ENCODE assay signal across 17 cellular contexts in genomic region chr13:25738797-25739196, GRCh38.
DNase-seq lines count a peak whose midpoint lies in the region; ATAC-seq, FAIRE-seq and TF ChIP-seq lines count a peak whose summit lies in the region.
"Had no signal": no experiment of that assay in that cellular context is flagged by ENCODE, and none has a peak within 500 bp of the region (broad histone marks: within the 10 kb centered on the region; RNA-seq: fewer than 3 reads in every experiment).

No MANE protein-coding gene starts in this region.

- H3K27ac ChIP-seq in SK-N-MC (peak overlapping the region; percentile 72), HepG2 (ENCODE audit: extremely low read length, insufficient read depth, low read length) (no peak overlapping the region), smooth muscle cell (ENCODE audit: low read depth) (peak overlapping the region; percentile 72), H9 (ENCODE audit: insufficient read length, low read depth, low read length) (no peak overlapping the region)
- H3K27ac ChIP-seq: upper lobe of right lung had no signal

- H3K4me2 ChIP-seq in HepG2 (ENCODE audit: low read depth, low read length) (no peak overlapping the region), smooth muscle cell (peak overlapping the region; percentile 45), H9 (ENCODE audit: insufficient read depth, insufficient read length, low read length) (no peak overlapping the region)

- H3F3A ChIP-seq in smooth muscle cell (ENCODE audit: low read depth): no peaks in the 10 kb centered on the region

- TF ChIP-seq EP300 in HepG2 (IDR thresholded peaks at IDR 0.05; ENCODE audit: low read depth in 2 of 2, low read length in 2 of 2) (no peak), HepG2 (CRISPR knock-in tag; IDR thresholded peaks at IDR 0.05; ENCODE audit: borderline replicate concordance) (no peak)

- no peak overlapping the region for H2BK20ac ChIP-seq in H9 (ENCODE audit: low read depth, low read length, poor library complexity, severe bottlenecking)

- no peak overlapping the region for H2BK120ac ChIP-seq in H9 (ENCODE audit: low read depth, low read length, poor library complexity, severe bottlenecking)

- no peaks in the 10 kb centered on the region for H3K36me3 ChIP-seq in SK-N-MC (ENCODE audit: insufficient read depth, low read length)
- no peaks in the 10 kb centered on the region for H3K36me3 ChIP-seq in HepG2 (replicated peaks in 1 of 2; ENCODE audit: control insufficient read depth in 1 of 2, insufficient read depth in 2 of 2, low read length in 2 of 2)
- no peaks in the 10 kb centered on the region for H3K36me3 ChIP-seq in smooth muscle cell (ENCODE audit: low read depth)
- H3K36me3 ChIP-seq: stomach, upper lobe of right lung had no signal

- H3K4me1 Mint-ChIP-seq in H9: peaks cover 13 to 14% of the 10 kb centered on the region in 2 experiments

- WGBS in HepG2 (ENCODE audit: low lambda C conversion rate): 1% methylated on average over 3 of the region's 3 CpGs
- WGBS in smooth muscle cell (ENCODE audit: low lambda C conversion rate): 45% methylated on average over 3 of the region's 3 CpGs
- no CpG with 5 or more reads among the region's 3 CpGs for WGBS in H9 (ENCODE audit: extremely low coverage, insufficient read length, low lambda C conversion rate)

- intact Hi-C loops in HepG2 (cut with micrococcal nuclease; ENCODE audit: unreplicated experiment): no loop called here

- H4K20me1 ChIP-seq in HepG2 (ENCODE audit: insufficient read depth, low read length): no peaks in the 10 kb centered on the region
- H4K20me1 ChIP-seq in smooth muscle cell (ENCODE audit: low read depth): no peaks in the 10 kb centered on the region
- H4K20me1 ChIP-seq in H9 (ENCODE audit: control insufficient read depth, insufficient read depth, insufficient read length): no peaks in the 10 kb centered on the region

- H3K4me3 Mint-ChIP-seq in H9: no peak overlapping the region
- H3K4me3 Mint-ChIP-seq: activated naive CD8-positive, alpha-beta T cell treated with anti-CD3 and anti-CD28 coated beads, Interleukin-2, amount 50 U/mL, for 24 hours; CD4-positive, CD25-positive, alpha-beta regulatory T cell had no signal

- no peak overlapping the region for H2BK12ac ChIP-seq in H9 (ENCODE audit: insufficient read length, low read depth, low read length)

- no peaks in the 10 kb centered on the region for H3K79me1 ChIP-seq in H9 (ENCODE audit: insufficient read depth, low read depth, low read length, poor library complexity, severe bottlenecking)

- TF ChIP-seq CTCF in HepG2 (CRISPR knock-in tag; IDR thresholded peaks at IDR 0.05) (no peak), smooth muscle cell (IDR thresholded peaks at IDR 0.05; ENCODE audit: borderline replicate concordance, insufficient read depth, poor library complexity, severe bottlenecking) (no peak), H9 (conservative IDR thresholded peaks at IDR 0.05) (no peak)

- no peak overlapping the region for H2AK5ac ChIP-seq in H9 (ENCODE audit: insufficient read length, low read length)

- H3K4me1 ChIP-seq in HepG2 (ENCODE audit: insufficient read depth, low read length) (no peaks in the 10 kb centered on the region), smooth muscle cell (ENCODE audit: low read depth) (peaks cover 11% of the 10 kb centered on the region), H9 (ENCODE audit: insufficient read depth, low read length) (no peaks in the 10 kb centered on the region; the same call in 1 of the 2 replicates)

- H3K14ac ChIP-seq in H9 (ENCODE audit: insufficient read depth, low read length): no peak overlapping the region

- no peak overlapping the region for H3K23ac ChIP-seq in H9 (ENCODE audit: insufficient read length, low read depth, low read length)

- in situ Hi-C loops in HepG2 (cut with HindIII; ENCODE audit: extremely low pct_ligation_motif_present, low pct_unique_long_range_greater_than_20kb): no loop called here

- no peak overlapping the region for H4K8ac ChIP-seq in H9 (replicated peaks; ENCODE audit: insufficient read length, low read depth, low read length)

- H4K5ac ChIP-seq in H9 (ENCODE audit: insufficient read length, low read depth, low read length): no peak overlapping the region

- H3K79me2 ChIP-seq in HepG2 (ENCODE audit: insufficient read depth, low read length): no peaks in the 10 kb centered on the region
- H3K79me2 ChIP-seq in smooth muscle cell (ENCODE audit: low read depth): no peaks in the 10 kb centered on the region
- H3K79me2 ChIP-seq in H9 (ENCODE audit: insufficient read depth, low read length): no peaks in the 10 kb centered on the region

- DNase-seq in SHP77 (lab: John Stamatoyannopoulos, UW) (peak; percentile 4 to 24), SHP77 treated with DMSO at 0.1 percent for 48 hours (lab: John Stamatoyannopoulos, UW) (no peak), SK-N-MC (ENCODE audit: low read depth, low spot score) (no peak), HepG2 (ENCODE audit: low spot score) (no peak), smooth muscle cell (lab: John Stamatoyannopoulos, UW; ENCODE audit: unreplicated experiment) (no peak), activated gamma-delta T cell (lab: John Stamatoyannopoulos, UW) (no peak), H9 (no peak)
- DNase-seq: activated naive CD8-positive, alpha-beta T cell treated with anti-CD3 and anti-CD28 coated beads, Interleukin-2, amount 50 U/mL, for 24 hours; CD4-positive, CD25-positive, alpha-beta regulatory T cell; central memory CD4-positive, alpha-beta T cell; left ventricle myocardium superior; posterior cingulate gyrus; stimulated activated CD4-positive, alpha-beta T cell treated with anti-CD3 and anti-CD28 coated beads, Interleukin-2, amount 100 ng/mL, for 48 hours; upper lobe of right lung had no signal

- H3K27ac Mint-ChIP-seq in H9: no peak overlapping the region
- H3K27ac Mint-ChIP-seq: activated naive CD8-positive, alpha-beta T cell treated with anti-CD3 and anti-CD28 coated beads, Interleukin-2, amount 50 U/mL, for 24 hours had no signal

- H3T11ph ChIP-seq in H9 (ENCODE audit: low read length): no peak overlapping the region

- no peak for ATAC-seq in HepG2
- no peak for ATAC-seq in HG02852 (IDR thresholded peaks at IDR 0.05; ENCODE audit: unreplicated experiment)
- ATAC-seq: activated naive CD8-positive, alpha-beta T cell treated with anti-CD3 and anti-CD28 coated beads, Interleukin-2, amount 50 U/mL, for 24 hours; esophagus mucosa; left ventricle myocardium superior; upper lobe of right lung had no signal

- H3K4ac ChIP-seq in H9 (ENCODE audit: low read depth, low read length): no peak overlapping the region

- H3K27me3 ChIP-seq in HepG2 (ENCODE audit: control insufficient read depth in 1 of 2, insufficient read depth in 2 of 2, low read length in 2 of 2): peaks cover 0 to 1% of the 10 kb centered on the region in 2 experiments; a peak in 1 of 5 replicates
- H3K27me3 ChIP-seq in smooth muscle cell (ENCODE audit: low read depth): no peaks in the 10 kb centered on the region
- H3K27me3 ChIP-seq in H9 (ENCODE audit: insufficient read depth, low read length): no peaks in the 10 kb centered on the region
- H3K27me3 ChIP-seq: stomach, upper lobe of right lung had no signal

- no peak for TF ChIP-seq POLR2A in HepG2 (IDR thresholded peaks at IDR 0.05; ENCODE audit: insufficient read depth in 1 of 2, low read depth in 2 of 2, low read length in 2 of 2)

- H3K36me3 Mint-ChIP-seq in H9 (ENCODE audit: insufficient read depth in 1 of 3, low read depth in 3 of 3): no peaks in the 10 kb centered on the region
- H3K36me3 Mint-ChIP-seq: CD4-positive, CD25-positive, alpha-beta regulatory T cell had no signal

- no peak overlapping the region for H3K9ac ChIP-seq in SK-N-MC (ENCODE audit: insufficient read length)
- H3K9ac ChIP-seq in HepG2 (ENCODE audit: insufficient read depth, low read depth, low read length): no peak overlapping the region
- no peak overlapping the region for H3K9ac ChIP-seq in smooth muscle cell (ENCODE audit: low read depth)
- no peak overlapping the region for H3K9ac ChIP-seq in H9 (ENCODE audit: extremely low read depth, insufficient read length, low read length)

- H3K18ac ChIP-seq in H9 (ENCODE audit: insufficient read length, low read depth, low read length): no peak overlapping the region

- no peak overlapping the region for H3K56ac ChIP-seq in H9 (ENCODE audit: insufficient read length, low read depth, low read length)

- TF ChIP-seq RAD21 in HepG2 (CRISPR knock-in tag; IDR thresholded peaks at IDR 0.05): no peak

- H3K9me3 Mint-ChIP-seq in H9: no peaks in the 10 kb centered on the region
- H3K9me3 Mint-ChIP-seq: activated naive CD8-positive, alpha-beta T cell treated with anti-CD3 and anti-CD28 coated beads, Interleukin-2, amount 50 U/mL, for 24 hours had no signal

- no peak overlapping the region for H4K91ac ChIP-seq in H9 (ENCODE audit: insufficient read length, low read depth, low read length)

- CTCF ChIA-PET in HepG2 (lab: Yijun Ruan, JAX; ENCODE audit: low intra/inter-chr PET ratio, low total read pairs): no interaction called here

- no peaks in the 10 kb centered on the region for H3K9me3 ChIP-seq in SK-N-MC (ENCODE audit: low read depth, low read length)
- no peaks in the 10 kb centered on the region for H3K9me3 ChIP-seq in HepG2 (ENCODE audit: low read length)
- H3K9me3 ChIP-seq in smooth muscle cell (replicated peaks; ENCODE audit: low read depth): no peaks in the 10 kb centered on the region
- H3K9me3 ChIP-seq in H9 (ENCODE audit: control insufficient read depth, low read depth, low read length): no peaks in the 10 kb centered on the region
- H3K9me3 ChIP-seq: stomach, upper lobe of right lung had no signal

- H3K4me3 ChIP-seq in SK-N-MC (peak overlapping the region; percentile 62), HepG2 (replicated peaks in 1 of 3; ENCODE audit: insufficient read depth in 1 of 3, low read depth in 2 of 3, low read length in 3 of 3) (no peak overlapping the region), smooth muscle cell (no peak overlapping the region)
- H3K4me3 ChIP-seq: stomach, upper lobe of right lung had no signal

- no TSS peak for BruUV-seq in HepG2 (replicated peaks; lab: Mats Ljungman, UMichigan)

- no peak for FAIRE-seq in HepG2 (lab: Jason Lieb, UNC)

- H2BK5ac ChIP-seq in H9 (ENCODE audit: insufficient read length, low read length): no peak overlapping the region

- H2AFZ ChIP-seq in HepG2 (ENCODE audit: low read length): no peak overlapping the region
- no peak overlapping the region for H2AFZ ChIP-seq in smooth muscle cell (ENCODE audit: low read depth)
- H2AFZ ChIP-seq in H9 (ENCODE audit: low read length): no peak overlapping the region

- H2BK15ac ChIP-seq in H9 (ENCODE audit: low read depth, low read length): no peak overlapping the region

- H3K23me2 ChIP-seq in H9 (ENCODE audit: insufficient read length, low read depth, low read length, poor library complexity, severe bottlenecking): no peaks in the 10 kb centered on the region

- POLR2A ChIA-PET in HepG2 (lab: Yijun Ruan, JAX): no interaction called here

- no peaks in the 10 kb centered on the region for H3K27me3 Mint-ChIP-seq in H9 (ENCODE audit: low read depth)
- H3K27me3 Mint-ChIP-seq: activated naive CD8-positive, alpha-beta T cell treated with anti-CD3 and anti-CD28 coated beads, Interleukin-2, amount 50 U/mL, for 24 hours had no signal

TF ChIP-seq in HepG2, 621 proteins besides CTCF, POLR2A, EP300 and RAD21 (continues in another document):
- TF ChIP-seq ZNF543 (CRISPR knock-in tag; IDR thresholded peaks at IDR 0.05): no peak
- no peak for TF ChIP-seq ZNF720 (CRISPR knock-in tag; IDR thresholded peaks at IDR 0.05)
- no peak for TF ChIP-seq FOXA1 (IDR thresholded peaks at IDR 0.05)
- 0 out of 2 replicates have a peak, but pooled peaks have one; percentile 26 for TF ChIP-seq FOXA1 (CRISPR knock-in tag; IDR thresholded peaks at IDR 0.05)

Comparison
In these comparisons a context has a peak if more than half of its experiments do, and no peak if none do; other contexts are left out.
1. DNase-seq: peak in SHP77 (2 of 2); none in SHP77 treated with DMSO at 0.1 percent for 48 hours (single experiment), SK-N-MC (single experiment), HepG2 (single experiment), smooth muscle cell (single experiment), activated gamma-delta T cell (single experiment) and H9 (single experiment).
2. H3K27ac ChIP-seq: peak in SK-N-MC (single experiment) and smooth muscle cell (single experiment); none in HepG2 (single experiment) and H9 (single experiment).